In the genomic region with DNA sequence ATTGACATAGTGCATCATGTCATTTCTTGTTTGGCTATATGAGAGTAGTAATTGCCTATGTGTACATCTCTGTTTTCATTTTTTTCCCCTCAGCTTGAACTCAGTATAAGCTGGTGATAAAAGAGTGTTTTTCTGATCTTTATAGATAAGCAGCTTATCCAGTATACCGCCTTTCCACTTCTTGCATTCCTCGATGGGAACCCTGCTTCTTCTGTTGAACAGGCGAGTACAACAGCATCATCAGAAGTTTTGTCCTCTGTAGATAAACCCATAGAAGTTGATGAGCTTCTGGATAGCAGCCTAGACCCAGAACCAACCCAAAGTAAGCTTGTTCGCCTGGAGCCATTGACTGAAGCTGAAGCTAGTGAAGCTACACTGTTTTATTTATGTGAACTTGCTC, we compare ENCODE assay signal across 34 cellular contexts.
"Had no signal": no experiment of that assay in that cellular context is flagged by ENCODE, and none has a peak within 500 bp of the region (broad histone marks: within the 10 kb centered on the region; RNA-seq: fewer than 3 reads in every experiment).

No MANE protein-coding gene starts in this region.

- H3K9me3 ChIP-seq: adrenal gland, body of pancreas, breast epithelium, colonic mucosa had no signal

- DNase-seq: activated B cell treated with CpG ODN at 0.5 μM for 24 hours; activated CD4-positive, alpha-beta T cell treated with anti-CD3 and anti-CD28 coated beads for 48 hours; activated CD4-positive, alpha-beta T cell treated with anti-CD3 and anti-CD28 coated beads, Interleukin-2, amount 50 U/mL, for 1 hour; activated CD4-positive, alpha-beta T cell treated with anti-CD3 and anti-CD28 coated beads, Interleukin-2, amount 50 U/mL, for 48 hours; activated CD8-positive, alpha-beta memory T cell treated with anti-CD3 and anti-CD28 coated beads for 24 hours; activated CD8-positive, alpha-beta T cell treated with anti-CD3 and anti-CD28 coated beads for 36 hours; activated gamma-delta T cell treated with Interleukin-2 at 50 U/mL for 16 hours; activated naive CD4-positive, alpha-beta T cell treated with anti-CD3 and anti-CD28 coated beads, Interleukin-2, amount 50 U/mL, for 16 hours; activated naive CD4-positive, alpha-beta T cell treated with Interleukin-2 at 50 U/mL for 16 hours; activated naive CD8-positive, alpha-beta T cell treated with anti-CD3 and anti-CD28 coated beads, Interleukin-2, amount 50 U/mL, for 24 hours; activated T-cell treated with anti-CD3 and anti-CD28 coated beads, Interleukin-2, amount 50 U/mL, for 48 hours; adrenal gland; amygdala; aorta; body of pancreas; central memory CD4-positive, alpha-beta T cell; cerebellar nuclear complex; colonic mucosa; effector CD8-positive, alpha-beta T cell; foreskin fibroblast; head of caudate nucleus; T-cell; T1000; WERI-Rb-1 had no signal

- H3K27me3 Mint-ChIP-seq: activated B cell treated with CpG ODN at 0.5 μM for 24 hours; activated CD8-positive, alpha-beta T cell treated with anti-CD3 and anti-CD28 coated beads for 36 hours; activated naive CD8-positive, alpha-beta T cell; activated naive CD8-positive, alpha-beta T cell treated with anti-CD3 and anti-CD28 coated beads, Interleukin-2, amount 50 U/mL, for 24 hours; T-cell had no signal

- FAIRE-seq: endometrium, endothelial cell of umbilical vein had no signal

- H3K27ac Mint-ChIP-seq: activated B cell treated with CpG ODN at 0.5 μM for 24 hours; activated naive CD8-positive, alpha-beta T cell treated with anti-CD3 and anti-CD28 coated beads, Interleukin-2, amount 50 U/mL, for 24 hours; T-helper 1 cell treated with Interleukin-12 subunit alpha and Interleukin-12 subunit beta and Interleukin-4 antibody, amounts not matched to agents 30 μg/mL and 1 μg/mL, for 36 hours; T-helper 2 cell treated with Interferon-gamma antibody and Interleukin-4, amounts not matched to agents 5 μg/mL and 100 μg/mL, for 36 hours had no signal

- H3K27me3 ChIP-seq: adrenal gland, body of pancreas, breast epithelium, cardiac muscle cell, colonic mucosa had no signal

- H3K4me3 Mint-ChIP-seq: activated B cell treated with CpG ODN at 0.5 μM for 24 hours; activated CD8-positive, alpha-beta T cell treated with anti-CD3 and anti-CD28 coated beads for 36 hours; activated naive CD8-positive, alpha-beta T cell; activated naive CD8-positive, alpha-beta T cell treated with anti-CD3 and anti-CD28 coated beads, Interleukin-2, amount 50 U/mL, for 24 hours; T-cell; T-helper 1 cell treated with Interleukin-12 subunit alpha and Interleukin-12 subunit beta and Interleukin-4 antibody, amounts not matched to agents 30 μg/mL and 1 μg/mL, for 36 hours; T-helper 2 cell treated with Interferon-gamma antibody and Interleukin-4, amounts not matched to agents 5 μg/mL and 100 μg/mL, for 36 hours had no signal

- H3K36me3 ChIP-seq: colonic mucosa had no signal

- H3K4me1 Mint-ChIP-seq: activated B cell treated with CpG ODN at 0.5 μM for 24 hours had no signal

- H3K4me3 ChIP-seq: adrenal gland, body of pancreas, breast epithelium, cardiac muscle cell, colonic mucosa had no signal

- H3K9me3 Mint-ChIP-seq: activated B cell treated with CpG ODN at 0.5 μM for 24 hours; activated naive CD8-positive, alpha-beta T cell treated with anti-CD3 and anti-CD28 coated beads, Interleukin-2, amount 50 U/mL, for 24 hours; T-cell; T-helper 1 cell treated with Interleukin-12 subunit alpha and Interleukin-12 subunit beta and Interleukin-4 antibody, amounts not matched to agents 30 μg/mL and 1 μg/mL, for 36 hours had no signal

- ATAC-seq: activated CD4-positive, CD25-positive, alpha-beta regulatory T cell treated with anti-CD3 and anti-CD28 coated beads, Interleukin-2, amount 50 U/mL, for 24 hours; activated CD8-positive, alpha-beta T cell treated with anti-CD3 and anti-CD28 coated beads for 36 hours; activated naive CD8-positive, alpha-beta T cell treated with anti-CD3 and anti-CD28 coated beads, Interleukin-2, amount 50 U/mL, for 24 hours; body of pancreas; esophagus mucosa; T-cell had no signal

- H3K27ac ChIP-seq: adrenal gland, body of pancreas, breast epithelium, cardiac muscle cell, colonic mucosa, epithelial cell of prostate, WERI-Rb-1 had no signal
